16 cellular contexts compared by ENCODE assay signal in the genomic region with DNA sequence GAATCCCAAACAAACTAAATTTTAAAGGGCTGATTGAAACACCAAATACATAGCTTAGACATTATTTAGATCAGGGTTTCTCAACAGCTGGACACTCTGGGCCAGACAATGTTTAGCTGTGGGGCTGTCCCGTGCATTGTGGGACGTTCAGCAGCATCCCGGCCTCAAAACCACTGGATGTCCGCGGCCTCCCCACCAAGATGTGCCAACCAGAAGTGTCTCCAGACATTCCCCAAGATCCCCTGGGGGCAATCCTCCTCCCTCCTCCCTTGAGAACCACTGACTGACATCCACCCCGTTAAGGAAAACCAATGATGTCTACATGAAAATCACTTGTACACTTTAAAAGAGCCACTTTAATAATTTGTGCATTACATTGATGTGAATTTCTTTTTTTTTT.
"Had no signal": no experiment of that assay in that cellular context is flagged by ENCODE, and none has a peak within 500 bp of the region (broad histone marks: within the 10 kb centered on the region; RNA-seq: fewer than 3 reads in every experiment).

No MANE protein-coding gene starts in this region.

- H3K27me3 Mint-ChIP-seq: activated naive CD4-positive, alpha-beta T cell treated with anti-CD3 and anti-CD28 coated beads, Interleukin-2, amount 10 ng/mL, durations not matched to agents 7 days and 5 days; naive thymus-derived CD8-positive, alpha-beta T cell; stimulated activated naive CD8-positive, alpha-beta T cell treated with anti-CD3 and anti-CD28 coated beads, Interleukin-15, Interleukin-2, amounts not matched to agents 100 ng/mL and 50 ng/mL, for 24 hours had no signal

- H3K4me1 ChIP-seq: upper lobe of right lung had no signal

- DNase-seq: activated CD4-positive, alpha-beta T cell treated with anti-CD3 and anti-CD28 coated beads for 4 hours; activated naive CD4-positive, alpha-beta T cell treated with anti-CD3 and anti-CD28 coated beads, Interleukin-2, amount 10 ng/mL, durations not matched to agents 7 days and 5 days; central memory CD4-positive, alpha-beta T cell; effector memory CD4-positive, alpha-beta T cell; glutamatergic neuron; naive thymus-derived CD8-positive, alpha-beta T cell; occipital lobe; stimulated activated CD4-positive, alpha-beta T cell treated with anti-CD3 and anti-CD28 coated beads, Interleukin-12 subunit alpha, Interleukin-12 subunit beta, amount 100 ng/mL, for 4 hours; stimulated activated CD4-positive, alpha-beta T cell treated with anti-CD3 and anti-CD28 coated beads, Interleukin-4, amount 100 ng/mL, for 1 hour; stimulated activated CD8-positive, alpha-beta memory T cell treated with anti-CD3 and anti-CD28 coated beads, Interleukin-4, amount 100 ng/mL, for 48 hours; T-helper 1 cell; upper lobe of right lung; WERI-Rb-1 had no signal

- ATAC-seq: naive thymus-derived CD8-positive, alpha-beta T cell; sciatic nerve; upper lobe of right lung had no signal

- H3K4me3 Mint-ChIP-seq: activated naive CD4-positive, alpha-beta T cell treated with anti-CD3 and anti-CD28 coated beads, Interleukin-2, amount 10 ng/mL, durations not matched to agents 7 days and 5 days; stimulated activated naive CD8-positive, alpha-beta T cell treated with anti-CD3 and anti-CD28 coated beads, Interleukin-15, Interleukin-2, amounts not matched to agents 100 ng/mL and 50 ng/mL, for 24 hours had no signal

- H3K4me3 ChIP-seq: upper lobe of right lung had no signal

- H3K27ac Mint-ChIP-seq: activated T-helper 2 cell treated with anti-CD3 and anti-CD28 coated beads, Interferon-gamma antibody, Interleukin-2, Interleukin-4, amounts not matched to agents 10 μg/mL and 5 μg/mL and 100 μg/mL, durations not matched to agents 14 hours and 24 hours and 36 hours; stimulated activated naive CD8-positive, alpha-beta T cell treated with anti-CD3 and anti-CD28 coated beads, Interleukin-15, Interleukin-2, amounts not matched to agents 100 ng/mL and 50 ng/mL, for 24 hours had no signal

- H3K27me3 ChIP-seq: upper lobe of right lung had no signal

- H3K27ac ChIP-seq: upper lobe of right lung, WERI-Rb-1 had no signal

- H3K9me3 Mint-ChIP-seq: activated T-helper 2 cell treated with anti-CD3 and anti-CD28 coated beads, Interferon-gamma antibody, Interleukin-2, Interleukin-4, amounts not matched to agents 10 μg/mL and 5 μg/mL and 100 μg/mL, durations not matched to agents 14 hours and 24 hours and 36 hours; naive thymus-derived CD8-positive, alpha-beta T cell had no signal

- H3K36me3 ChIP-seq: upper lobe of right lung had no signal

- H3K9me3 ChIP-seq: upper lobe of right lung had no signal

- H3K36me3 Mint-ChIP-seq: naive thymus-derived CD8-positive, alpha-beta T cell had no signal
